Comparison of ENCODE assay signal across 16 cellular contexts in the genomic region with DNA sequence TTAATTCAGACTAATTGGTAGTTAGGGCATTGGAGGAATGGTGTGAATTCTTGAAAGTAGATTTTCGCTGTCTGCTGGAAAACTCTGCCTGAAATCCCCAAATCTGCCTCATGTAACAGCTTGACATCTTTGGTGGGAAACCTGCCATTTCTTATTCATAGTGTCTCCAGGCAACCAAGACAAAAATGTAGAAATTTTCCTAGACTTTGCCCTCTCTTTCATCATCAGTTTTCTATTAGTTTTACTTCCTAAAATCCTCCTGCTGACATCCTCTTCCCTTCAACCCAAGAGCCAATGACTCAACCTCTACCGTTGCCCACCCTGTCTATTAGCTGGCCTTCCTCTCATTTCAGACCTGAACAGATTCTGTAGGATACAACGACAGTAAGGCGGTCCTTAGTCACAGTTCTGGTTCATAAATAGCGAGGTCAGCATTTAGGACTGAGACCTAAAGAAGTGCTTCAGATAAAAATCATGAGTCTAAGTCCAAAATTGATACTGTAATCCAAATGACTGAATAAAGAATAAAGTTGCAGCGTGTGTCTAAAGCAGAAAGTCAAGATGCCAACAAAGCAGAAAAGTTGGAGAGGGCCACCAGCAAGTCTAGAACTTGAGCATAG.
DNase-seq lines count a peak whose midpoint lies in the region; ATAC-seq and TF ChIP-seq lines count a peak whose summit lies in the region.
"Had no signal": no experiment of that assay in that cellular context is flagged by ENCODE, and none has a peak within 500 bp of the region (broad histone marks: within the 10 kb centered on the region; RNA-seq: fewer than 3 reads in every experiment).

No MANE protein-coding gene starts in this region.

- H3K36me3 ChIP-seq in MG63 (peaks cover 3% of the 10 kb centered on the region; the same call in 1 of the 2 replicates), mesendoderm (ENCODE audit: control insufficient read depth, insufficient read depth, low read length) (no peaks in the 10 kb centered on the region), transverse colon (no peaks in the 10 kb centered on the region)
- H3K36me3 ChIP-seq: stomach had no signal

- no peak overlapping the region for H3K23ac ChIP-seq in mesendoderm (ENCODE audit: low read length)

- no peak for ATAC-seq in stimulated activated naive CD8-positive, alpha-beta T cell treated with anti-CD3 and anti-CD28 coated beads, Interleukin-15, amount 100 ng/mL, for 72 hours
- no peak for ATAC-seq in HG03457 (IDR thresholded peaks at IDR 0.05; ENCODE audit: unreplicated experiment)

- no peak overlapping the region for H3K4ac ChIP-seq in mesendoderm (ENCODE audit: low read depth, low read length)

- no peak for TF ChIP-seq POLR2A in transverse colon (IDR thresholded peaks at IDR 0.05)

- H4K8ac ChIP-seq in mesendoderm (ENCODE audit: low read depth, low read length): no peak overlapping the region

- H3K27ac ChIP-seq in mesendoderm (ENCODE audit: low read depth, low read length): no peak overlapping the region
- H3K27ac ChIP-seq in transverse colon: no peak overlapping the region
- H3K27ac ChIP-seq: stomach had no signal

- H3K9me3 Mint-ChIP-seq in chondrocyte (ENCODE audit: low read depth): no peaks in the 10 kb centered on the region
- peaks cover 0 to 4% of the 10 kb centered on the region in 2 donors for H3K9me3 Mint-ChIP-seq in stimulated activated naive CD8-positive, alpha-beta T cell treated with anti-CD3 and anti-CD28 coated beads, Interleukin-15, amount 100 ng/mL, for 72 hours
- H3K9me3 Mint-ChIP-seq: activated naive CD8-positive, alpha-beta T cell treated with anti-CD3 and anti-CD28 coated beads, Interleukin-2, amount 10 ng/mL, durations not matched to agents 7 days and 5 days had no signal

- H3K4me1 ChIP-seq in mesendoderm (ENCODE audit: control insufficient read depth, low read depth, low read length) (no peaks in the 10 kb centered on the region), transverse colon (peaks cover 0 to 7% (median 0%) of the 10 kb centered on the region in 4 donors)

- H3K27ac Mint-ChIP-seq in chondrocyte (ENCODE audit: unreplicated experiment): peak overlapping the region; percentile 76
- H3K27ac Mint-ChIP-seq in stimulated activated naive CD8-positive, alpha-beta T cell treated with anti-CD3 and anti-CD28 coated beads, Interleukin-15, amount 100 ng/mL, for 72 hours: no peak overlapping the region
- H3K27ac Mint-ChIP-seq: activated naive CD8-positive, alpha-beta T cell treated with anti-CD3 and anti-CD28 coated beads, Interleukin-2, amount 10 ng/mL, durations not matched to agents 7 days and 5 days; CD4-positive, CD25-positive, alpha-beta regulatory T cell had no signal

- no peaks in the 10 kb centered on the region for H3K79me1 ChIP-seq in mesendoderm (ENCODE audit: low read length)

- H2AK5ac ChIP-seq in mesendoderm (ENCODE audit: low read length): no peak overlapping the region

- H3K56ac ChIP-seq in mesendoderm (ENCODE audit: low read length): no peak overlapping the region

- no peak overlapping the region for H3K4me3 Mint-ChIP-seq in chondrocyte (ENCODE audit: unreplicated experiment)
- no peak overlapping the region for H3K4me3 Mint-ChIP-seq in stimulated activated naive CD8-positive, alpha-beta T cell treated with anti-CD3 and anti-CD28 coated beads, Interleukin-15, amount 100 ng/mL, for 72 hours
- H3K4me3 Mint-ChIP-seq: activated naive CD8-positive, alpha-beta T cell treated with anti-CD3 and anti-CD28 coated beads, Interleukin-2, amount 10 ng/mL, durations not matched to agents 7 days and 5 days; CD4-positive, CD25-positive, alpha-beta regulatory T cell had no signal

- no peak overlapping the region for H2BK5ac ChIP-seq in mesendoderm (ENCODE audit: low read length)

- WGBS in mesendoderm (ENCODE audit: extremely low coverage, insufficient coverage, low lambda C conversion rate): no CpG with 5 or more reads among the region's 6 CpGs
- WGBS in transverse colon (ENCODE audit: low coverage in 1 of 2), 2 donors: 78 to 79% methylated on average over 4 to 6 of the region's 6 CpGs

- DNase-seq in AG10803 (ENCODE audit: low read depth) (peak; percentile 88), MG63 (peak; percentile 76), chondrocyte (ENCODE audit: low spot score) (no peak), mesendoderm (peak; percentile 54), transverse colon (no peak), DMS79 (lab: John Stamatoyannopoulos, UW) (no peak)
- DNase-seq in stimulated activated naive CD8-positive, alpha-beta T cell treated with anti-CD3 and anti-CD28 coated beads, Interleukin-15, amount 100 ng/mL, for 72 hours: no peak
- DNase-seq: activated CD8-positive, alpha-beta memory T cell treated with anti-CD3 and anti-CD28 coated beads for 24 hours; activated naive CD8-positive, alpha-beta T cell treated with anti-CD3 and anti-CD28 coated beads, Interleukin-2, amount 10 ng/mL, durations not matched to agents 7 days and 5 days; CD4-positive, CD25-positive, alpha-beta regulatory T cell; NCI-H1417 treated with DMSO at 0.1 percent for 48 hours; NK-92 treated with Interleukin-12 subunit alpha and Interleukin-12 subunit beta, amount 100 ng/mL, for 24 hours; nucleus accumbens; stimulated activated CD4-positive, alpha-beta T cell treated with anti-CD3 and anti-CD28 coated beads, Interleukin-1b, Interleukin-23, amount 100 ng/mL, for 48 hours; stomach had no signal

- peaks cover 21% of the 10 kb centered on the region for H3K4me1 Mint-ChIP-seq in chondrocyte (ENCODE audit: low read depth)
- H3K4me1 Mint-ChIP-seq in stimulated activated naive CD8-positive, alpha-beta T cell treated with anti-CD3 and anti-CD28 coated beads, Interleukin-15, amount 100 ng/mL, for 72 hours: no peaks in the 10 kb centered on the region
- H3K4me1 Mint-ChIP-seq: activated naive CD8-positive, alpha-beta T cell treated with anti-CD3 and anti-CD28 coated beads, Interleukin-2, amount 10 ng/mL, durations not matched to agents 7 days and 5 days; CD4-positive, CD25-positive, alpha-beta regulatory T cell had no signal

- H3K9ac ChIP-seq in mesendoderm (ENCODE audit: low read length): no peak overlapping the region

- no peaks in the 10 kb centered on the region for H3K36me3 Mint-ChIP-seq in chondrocyte (ENCODE audit: low read depth)
- H3K36me3 Mint-ChIP-seq: activated naive CD8-positive, alpha-beta T cell treated with anti-CD3 and anti-CD28 coated beads, Interleukin-2, amount 10 ng/mL, durations not matched to agents 7 days and 5 days; CD4-positive, CD25-positive, alpha-beta regulatory T cell had no signal

- H3K27me3 Mint-ChIP-seq in chondrocyte (ENCODE audit: low read depth): no peaks in the 10 kb centered on the region
- H3K27me3 Mint-ChIP-seq in stimulated activated naive CD8-positive, alpha-beta T cell treated with anti-CD3 and anti-CD28 coated beads, Interleukin-15, amount 100 ng/mL, for 72 hours: peaks cover 4% of the 10 kb centered on the region
- H3K27me3 Mint-ChIP-seq: activated naive CD8-positive, alpha-beta T cell treated with anti-CD3 and anti-CD28 coated beads, Interleukin-2, amount 10 ng/mL, durations not matched to agents 7 days and 5 days; CD4-positive, CD25-positive, alpha-beta regulatory T cell had no signal

- H3K4me2 ChIP-seq in mesendoderm (ENCODE audit: low read length): no peak overlapping the region

- H3K79me2 ChIP-seq in mesendoderm (ENCODE audit: control insufficient read depth, insufficient read depth, low read length): no peaks in the 10 kb centered on the region

- H3K27me3 ChIP-seq in MG63: no peaks in the 10 kb centered on the region
- no peaks in the 10 kb centered on the region for H3K27me3 ChIP-seq in mesendoderm (ENCODE audit: insufficient read depth, low read length, poor library complexity)
- H3K27me3 ChIP-seq in transverse colon: no peaks in the 10 kb centered on the region
- H3K27me3 ChIP-seq: stomach had no signal

- TF ChIP-seq CTCF in AG10803 (conservative IDR thresholded peaks at IDR 0.05; ENCODE audit: low read length) (no peak), chondrocyte (IDR thresholded peaks at IDR 0.05) (no peak), transverse colon (IDR thresholded peaks at IDR 0.05) (no peak)

- intact Hi-C loops in transverse colon (cut with DNase I; ENCODE audit: low total_unique reads): no loop called here

- no peak overlapping the region for H2BK15ac ChIP-seq in mesendoderm (replicated peaks; ENCODE audit: low read depth)

- no peak for TF ChIP-seq EP300 in transverse colon (IDR thresholded peaks at IDR 0.05; ENCODE audit: low read depth)

- no peak overlapping the region for H3K18ac ChIP-seq in mesendoderm (ENCODE audit: low read length)

- H4K5ac ChIP-seq in mesendoderm (ENCODE audit: low read length): no peak overlapping the region

- in situ Hi-C loops in transverse colon (cut with MboI; ENCODE audit: low pct_ligation_motif_present in 1 of 4, low pct_unique_long_range_greater_than_20kb in 1 of 4, low sequenced_read_pairs in 3 of 4): no loop called here

- H3K4me3 ChIP-seq in AG10803 (ENCODE audit: low read length) (no peak overlapping the region), MG63 (no peak overlapping the region), mesendoderm (ENCODE audit: low read length) (no peak overlapping the region), transverse colon (no peak overlapping the region)
- H3K4me3 ChIP-seq: stomach had no signal

- H2BK120ac ChIP-seq in mesendoderm (ENCODE audit: low read depth, low read length): no peak overlapping the region

- no peaks in the 10 kb centered on the region; the same call in 1 of the 2 replicates for H3K9me3 ChIP-seq in MG63
- H3K9me3 ChIP-seq in transverse colon: no peaks in the 10 kb centered on the region
- H3K9me3 ChIP-seq: stomach had no signal

Comparison
In these comparisons a context has a peak if more than half of its experiments do, and no peak if none do; other contexts are left out.
1. DNase-seq: peak in AG10803 (single experiment), MG63 (single experiment) and mesendoderm (single experiment); none in chondrocyte (single experiment), transverse colon (single experiment), stimulated activated naive CD8-positive, alpha-beta T cell treated with anti-CD3 and anti-CD28 coated beads, Interleukin-15, amount 100 ng/mL, for 72 hours (0 of 2) and DMS79 (single experiment).